ENCODE assay signal across 12 cellular contexts in the genomic region with DNA sequence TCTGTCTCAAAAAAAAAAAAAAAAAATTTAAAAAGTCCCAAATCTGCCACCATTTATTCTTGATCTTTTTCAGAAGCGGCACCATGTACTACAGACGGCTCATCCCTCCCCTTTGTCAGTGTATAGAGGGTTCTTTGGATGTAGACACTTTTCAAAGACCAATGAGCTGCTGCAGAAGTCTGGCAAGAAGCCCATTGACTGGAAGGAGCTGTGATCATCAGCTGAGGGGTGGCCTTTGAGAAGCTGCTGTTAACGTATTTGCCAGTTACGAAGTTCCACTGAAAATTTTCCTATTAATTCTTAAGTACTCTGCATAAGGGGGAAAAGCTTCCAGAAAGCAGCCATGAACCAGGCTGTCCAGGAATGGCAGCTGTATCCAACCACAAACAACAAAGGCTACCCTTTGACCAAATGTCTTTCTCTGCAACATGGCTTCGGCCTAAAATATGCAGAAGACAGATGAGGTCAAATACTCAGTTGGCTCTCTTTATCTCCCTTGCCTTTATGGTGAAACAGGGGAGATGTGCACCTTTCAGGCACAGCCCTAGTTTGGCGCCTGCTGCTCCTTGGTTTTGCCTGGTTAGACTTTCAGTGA. TPM values are rescaled to one million over a fixed set of nuclear protein-coding genes. Genes with fewer than 3 reads are reported as not detected.
DNase-seq lines count a peak whose midpoint lies in the region; ATAC-seq and TF ChIP-seq lines count a peak whose summit lies in the region.
"Had no signal": no experiment of that assay in that cellular context is flagged by ENCODE, and none has a peak within 500 bp of the region (broad histone marks: within the 10 kb centered on the region; RNA-seq: fewer than 3 reads in every experiment).

No MANE protein-coding gene starts in this region.

- peaks cover 28% of the 10 kb centered on the region for H3F3A ChIP-seq in SK-N-SH (replicated peaks; ENCODE audit: insufficient read depth)

- peak overlapping the region; percentile 83 to 97 (median 95) for H3K27ac Mint-ChIP-seq in brain
- H3K27ac Mint-ChIP-seq: stimulated activated naive CD8-positive, alpha-beta T cell treated with anti-CD3 and anti-CD28 coated beads, Interleukin-15, Interleukin-2, amounts not matched to agents 100 ng/mL and 50 ng/mL, for 24 hours had no signal

- TF ChIP-seq RAD21 in SK-N-SH (IDR thresholded peaks at IDR 0.05; ENCODE audit: low read length), result no peak

- H3K27me3 Mint-ChIP-seq in brain, result no peaks in the 10 kb centered on the region
- H3K27me3 Mint-ChIP-seq: stimulated activated naive CD8-positive, alpha-beta T cell treated with anti-CD3 and anti-CD28 coated beads, Interleukin-15, Interleukin-2, amounts not matched to agents 100 ng/mL and 50 ng/mL, for 24 hours had no signal

- H3K36me3 ChIP-seq in SK-N-SH (replicated peaks in 1 of 2; ENCODE audit: control insufficient read depth in 1 of 2, insufficient read depth in 2 of 2, low read length in 1 of 2) (peaks cover 22 to 24% of the 10 kb centered on the region in 2 experiments), lung (ENCODE audit: control insufficient read depth in 2 of 2, insufficient read depth in 2 of 2, low read length in 2 of 2) (peaks cover 13 to 23% of the 10 kb centered on the region in 2 donors), testis (ENCODE audit: low read depth, missing control alignments) (no peaks in the 10 kb centered on the region), osteoblast (ENCODE audit: insufficient read depth, low read length) (peaks cover 22% of the 10 kb centered on the region)

- no peaks in the 10 kb centered on the region for H4K20me1 ChIP-seq in SK-N-SH (ENCODE audit: insufficient read depth)
- H4K20me1 ChIP-seq in osteoblast (ENCODE audit: insufficient read depth, low read length), result no peaks in the 10 kb centered on the region

- 88% methylated on average over 6 of the region's 6 CpGs for WGBS in SK-N-SH (ENCODE audit: low lambda C conversion rate)
- 86 to 92% methylated on average over 6 of the region's 6 CpGs for WGBS in lung, 2 donors
- WGBS in testis, 2 donors, result 70 to 80% methylated on average over 6 of the region's 6 CpGs

- no peak overlapping the region for H3K4me3 ChIP-seq in SK-N-SH (ENCODE audit: low read depth in 2 of 2, low read length in 1 of 2)
- H3K4me3 ChIP-seq in lung, result no peak overlapping the region
- H3K4me3 ChIP-seq in testis, result no peak overlapping the region
- no peak overlapping the region for H3K4me3 ChIP-seq in osteoblast (ENCODE audit: insufficient read depth, low read length)

- H3K9me2 ChIP-seq in SK-N-SH, result no peaks in the 10 kb centered on the region

- H3K9me3 ChIP-seq in SK-N-SH (no peaks in the 10 kb centered on the region), lung (ENCODE audit: control insufficient read depth in 2 of 2, insufficient read depth in 1 of 2, low read length in 1 of 2) (no peaks in the 10 kb centered on the region), testis (no peaks in the 10 kb centered on the region), osteoblast (ENCODE audit: low read depth, low read length) (no peaks in the 10 kb centered on the region)

- ATAC-seq in SK-N-SH treated with all-trans-retinoic acid at 6 μM for 48 hours, result no peak
- ATAC-seq in lung (ENCODE audit: insufficient read depth, low FRiP score), result no peak

- H3K4me3 Mint-ChIP-seq in brain, result no peak overlapping the region
- H3K4me3 Mint-ChIP-seq: stimulated activated naive CD8-positive, alpha-beta T cell treated with anti-CD3 and anti-CD28 coated beads, Interleukin-15, Interleukin-2, amounts not matched to agents 100 ng/mL and 50 ng/mL, for 24 hours had no signal

- no peak for TF ChIP-seq EP300 in SK-N-SH (IDR thresholded peaks at IDR 0.05; ENCODE audit: borderline replicate concordance in 1 of 2, low read depth in 1 of 2, low read length in 1 of 2)

- TF ChIP-seq CTCF in SK-N-SH (IDR thresholded peaks at IDR 0.05) (no peak), brain (conservative IDR thresholded peaks at IDR 0.05) (no peak), lung (IDR thresholded peaks at IDR 0.05; ENCODE audit: control extremely low read depth, extremely low read depth) (no peak), testis (IDR thresholded peaks at IDR 0.05) (no peak), osteoblast (IDR thresholded peaks at IDR 0.05; ENCODE audit: extremely low read depth, low read depth, low read length) (no peak)

- H3K79me2 ChIP-seq in SK-N-SH (ENCODE audit: insufficient read depth), result no peaks in the 10 kb centered on the region
- H3K79me2 ChIP-seq in osteoblast (ENCODE audit: insufficient read depth, low read length), result no peaks in the 10 kb centered on the region

- TF ChIP-seq POLR2A in testis (IDR thresholded peaks at IDR 0.05), result no peak

- POLR2A ChIA-PET in SK-N-SH (lab: Yijun Ruan, JAX), result no interaction called here

- H3K27me3 ChIP-seq in SK-N-SH (ENCODE audit: insufficient read depth), result no peaks in the 10 kb centered on the region
- no peaks in the 10 kb centered on the region for H3K27me3 ChIP-seq in lung (ENCODE audit: control insufficient read depth, insufficient read depth)
- H3K27me3 ChIP-seq in testis, result no peaks in the 10 kb centered on the region
- H3K27me3 ChIP-seq in osteoblast (ENCODE audit: insufficient read depth, low read length), result no peaks in the 10 kb centered on the region

- DNase-seq in SK-N-SH (no peak), lung (ENCODE audit: low spot score) (no peak), testis (no peak), osteoblast (ENCODE audit: insufficient read length, low spot score, missing footprints) (no peak), GM19238 (ENCODE audit: insufficient read length, low spot score) (no peak), GDM1 (lab: John Stamatoyannopoulos, UW) (no peak)
- DNase-seq: activated T-cell treated with anti-CD3 and anti-CD28 coated beads for 4 hours; effector memory CD4-positive, alpha-beta T cell; stimulated activated CD4-positive, alpha-beta T cell treated with anti-CD3 and anti-CD28 coated beads, Interleukin-12 subunit alpha, Interleukin-12 subunit beta, amount 100 ng/mL, for 4 hours had no signal

- peaks cover 9% of the 10 kb centered on the region in 2 experiments for H3K4me1 ChIP-seq in SK-N-SH (ENCODE audit: control insufficient read depth in 1 of 2, insufficient read depth in 2 of 2, low read depth in 1 of 2, low read length in 1 of 2)
- peaks cover 2 to 5% of the 10 kb centered on the region in 2 donors for H3K4me1 ChIP-seq in lung (ENCODE audit: control insufficient read depth in 2 of 2, insufficient read depth in 2 of 2, low read length in 2 of 2)
- H3K4me1 ChIP-seq in testis, result peaks cover 38% of the 10 kb centered on the region
- H3K4me1 ChIP-seq in osteoblast (ENCODE audit: insufficient read depth, low read length), result peaks cover 12% of the 10 kb centered on the region

- H2AFZ ChIP-seq in SK-N-SH (ENCODE audit: low read depth), result no peak overlapping the region
- no peak overlapping the region for H2AFZ ChIP-seq in osteoblast (ENCODE audit: low read length)

- CTCF ChIA-PET in SK-N-SH (lab: Yijun Ruan, JAX), result interaction anchor here (1.6 to 9.1 kb wide), 2 partner anchors 275 to 281 kb away, joined by 3 to 86 read pairs; no protein-coding TSS in a partner anchor

- no peak overlapping the region for H3K9ac ChIP-seq in SK-N-SH

- H3K36me3 Mint-ChIP-seq in brain, result peaks cover 37% of the 10 kb centered on the region

- no peak overlapping the region for H3K4me2 ChIP-seq in SK-N-SH
- H3K4me2 ChIP-seq in osteoblast (ENCODE audit: insufficient read depth, low read length), result no peak overlapping the region

- H3K4me1 Mint-ChIP-seq in brain, result peaks cover 35% of the 10 kb centered on the region

- intact Hi-C loops in testis (cut with DNase I; ENCODE audit: low total_unique reads), result loop anchor here (2.0 kb wide), 1 partner anchor 13 kb away; the partner anchor contains the start of gene UNG

- H3K9me3 Mint-ChIP-seq in brain, result no peaks in the 10 kb centered on the region
- H3K9me3 Mint-ChIP-seq: stimulated activated naive CD8-positive, alpha-beta T cell treated with anti-CD3 and anti-CD28 coated beads, Interleukin-15, Interleukin-2, amounts not matched to agents 100 ng/mL and 50 ng/mL, for 24 hours had no signal

- H3K27ac ChIP-seq in SK-N-SH (ENCODE audit: low read depth in 2 of 2, low read length in 1 of 2) (peak overlapping the region; percentile 95 to 97; a peak in 3 of 4 replicates), lung (ENCODE audit: low read depth in 1 of 2, low read length in 1 of 2) (peak overlapping the region; percentile 72 to 96), testis (peak overlapping the region; percentile 81 to 89), osteoblast (ENCODE audit: low read depth, low read length) (no peak overlapping the region)

RNA-seq across cellular contexts. Expression of gene ACACB, which starts 6.5 kb away (rescaled TPM):
- polyA plus RNA-seq in SK-N-SH (2012; rRNA removed), result 4.5 and 6.1 TPM in 2 replicates
- 1.7 and 2.7 TPM in 2 replicates for polyA plus RNA-seq in SK-N-SH (2012; cell fraction: cytosol; rRNA removed)
- polyA plus RNA-seq in SK-N-SH (2012; cell fraction: nucleus; rRNA removed), result 14.3 and 15.2 TPM in 2 replicates
- 5.2 TPM for polyA plus RNA-seq in brain (ENCODE audit: insufficient read depth, low read depth, low replicate concordance)
- total RNA-seq in lung, result 10 to 100 TPM; 22.0 to 24.5 TPM
- 10 to 100 TPM in 1 of 2 donors, 1 to 10 TPM in 1; 2.9 to 14.5 TPM for polyA plus RNA-seq in lung
- 10 to 100 TPM; 61.6 to 96.8 TPM for total RNA-seq in testis
- polyA plus RNA-seq in testis (ENCODE audit: insufficient read depth, low read depth, low replicate concordance), result 25.5 TPM
- 13.8 and 16.2 TPM in 2 replicates for total RNA-seq in osteoblast

RNA-seq across cellular contexts. Expression of gene UNG, which starts 12.5 kb away (rescaled TPM):
- polyA plus RNA-seq in SK-N-SH (2012; rRNA removed) (28.9 and 33.2 TPM in 2 replicates), brain (ENCODE audit: insufficient read depth, low read depth, low replicate concordance) (68.8 TPM), lung (10 to 100 TPM; 11.8 to 12.5 TPM), testis (ENCODE audit: insufficient read depth, low read depth, low replicate concordance) (55.3 TPM)
- polyA plus RNA-seq in SK-N-SH (2012; cell fraction: cytosol; rRNA removed), result 36.3 and 41.1 TPM in 2 replicates
- polyA plus RNA-seq in SK-N-SH (2012; cell fraction: nucleus; rRNA removed), result 22.3 and 23.3 TPM in 2 replicates
- total RNA-seq in lung (10 to 100 TPM; 17.2 to 17.8 TPM), testis (10 to 100 TPM; 80.2 to 81.5 TPM), osteoblast (38.0 and 41.8 TPM in 2 replicates)

RNA-seq across cellular contexts. Expression of gene ALKBH2, which starts 16.6 kb away (rescaled TPM):
- polyA plus RNA-seq in SK-N-SH (2012; rRNA removed) (47.3 and 53.7 TPM in 2 replicates), brain (ENCODE audit: insufficient read depth, low read depth, low replicate concordance) (20.9 TPM), lung (10 to 100 TPM; 20.0 to 42.5 TPM), testis (ENCODE audit: insufficient read depth, low read depth, low replicate concordance) (16.6 TPM)
- 39.1 and 39.3 TPM in 2 replicates for polyA plus RNA-seq in SK-N-SH (2012; cell fraction: cytosol; rRNA removed)
- 88.6 and 122 TPM in 2 replicates for polyA plus RNA-seq in SK-N-SH (2012; cell fraction: nucleus; rRNA removed)
- total RNA-seq in lung (10 to 100 TPM; 10.7 to 18.2 TPM), testis (10 to 100 TPM; 16.2 to 23.8 TPM), osteoblast (22.4 and 25.0 TPM in 2 replicates)

RNA-seq across cellular contexts. Expression of gene USP30, which starts 57.5 kb away (rescaled TPM):
- polyA plus RNA-seq in SK-N-SH (2012; rRNA removed) (10.9 and 11.8 TPM in 2 replicates), brain (ENCODE audit: insufficient read depth, low read depth, low replicate concordance) (12.5 TPM), lung (1 to 10 TPM; 6.5 to 7.2 TPM), testis (ENCODE audit: insufficient read depth, low read depth, low replicate concordance) (36.3 TPM)
- polyA plus RNA-seq in SK-N-SH (2012; cell fraction: cytosol; rRNA removed), result 9.7 and 11.0 TPM in 2 replicates
- 17.1 and 23.0 TPM in 2 replicates for polyA plus RNA-seq in SK-N-SH (2012; cell fraction: nucleus; rRNA removed)
- total RNA-seq in lung (10 to 100 TPM in 1 of 2 donors, 1 to 10 TPM in 1; 8.8 to 17.9 TPM), testis (10 to 100 TPM; 49.5 to 53.1 TPM), osteoblast (10.1 and 15.6 TPM in 2 replicates)
